Comparison of ENCODE assay signal across 21 cellular contexts in the genomic region with DNA sequence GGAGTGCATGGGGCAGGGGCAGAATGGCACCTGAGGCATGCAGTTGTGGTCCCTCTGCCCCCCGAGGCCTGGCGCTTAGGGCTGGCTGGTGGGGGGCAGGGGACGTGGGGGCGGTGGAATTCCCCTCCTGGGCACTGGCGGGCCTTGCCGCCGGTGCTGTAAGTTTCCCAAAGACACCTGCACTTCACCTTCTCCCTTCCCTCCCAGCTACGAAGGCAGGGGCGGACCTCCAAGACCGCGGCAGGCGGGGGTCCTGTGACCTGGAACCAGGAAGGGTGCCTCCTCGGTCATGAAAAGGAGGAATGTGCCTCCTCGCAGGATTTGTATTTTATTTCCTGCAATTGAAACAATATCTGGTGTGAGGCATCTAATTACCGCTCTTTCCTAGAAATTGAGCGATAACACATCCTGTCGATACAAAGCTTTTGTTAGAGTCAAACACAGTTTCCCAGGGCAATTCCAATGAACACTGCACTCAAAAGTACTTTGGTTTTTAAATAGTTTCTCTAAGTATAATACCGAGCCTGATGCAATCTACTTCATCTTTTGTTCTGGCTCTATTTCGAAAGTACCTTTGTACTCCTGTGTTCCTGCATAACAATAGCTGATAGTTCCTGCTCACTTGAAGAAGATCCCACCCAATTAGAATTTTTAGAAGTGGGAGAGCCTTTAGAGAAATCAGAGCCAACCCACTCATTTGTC. TPM values are rescaled to one million over a fixed set of nuclear protein-coding genes. Genes with fewer than 3 reads are reported as not detected.
"Had no signal": no experiment of that assay in that cellular context is flagged by ENCODE, and none has a peak within 500 bp of the region (broad histone marks: within the 10 kb centered on the region; RNA-seq: fewer than 3 reads in every experiment).

No MANE protein-coding gene starts in this region.

- H3K27ac ChIP-seq: ovary, sigmoid colon, spleen, thyroid gland had no signal

- H3K27me3 ChIP-seq: ovary, thyroid gland had no signal

- H3K36me3 ChIP-seq: ovary, sigmoid colon, spleen, thyroid gland had no signal

- H3K4me3 ChIP-seq: ovary, sigmoid colon, spleen, thyroid gland had no signal

- ATAC-seq: activated CD8-positive, alpha-beta T cell treated with anti-CD3 and anti-CD28 coated beads for 36 hours; esophagus mucosa; naive thymus-derived CD4-positive, alpha-beta T cell; stimulated activated naive B cell treated with anti-CD40 and anti-IgM and Interleukin-4, amounts not matched to agents 10 μg/mL and 1 μg/mL and 100 μg/mL, for 72 hours had no signal

- H3K4me1 ChIP-seq: sigmoid colon, spleen, thyroid gland had no signal

- DNase-seq: activated CD4-positive, alpha-beta T cell treated with anti-CD3 and anti-CD28 coated beads, Interleukin-2, amount 10 ng/mL, durations not matched to agents 24 days and 14 days; activated CD8-positive, alpha-beta T cell treated with anti-CD3 and anti-CD28 coated beads for 36 hours; activated naive CD4-positive, alpha-beta T cell treated with Interleukin-2 at 50 U/mL for 16 hours; activated naive CD8-positive, alpha-beta T cell treated with anti-CD3 and anti-CD28 coated beads, Interleukin-2, amount 10 ng/mL, durations not matched to agents 7 days and 5 days; activated T-cell treated with anti-CD3 and anti-CD28 coated beads, Interleukin-2, amount 50 U/mL, for 1 hour; central memory CD4-positive, alpha-beta T cell; effector CD8-positive, alpha-beta T cell; immature natural killer cell; kidney glomerular epithelial cell; mesenchymal stem cell; naive thymus-derived CD4-positive, alpha-beta T cell; ovary; sigmoid colon; spleen; stimulated activated CD4-positive, alpha-beta T cell treated with anti-CD3 and anti-CD28 coated beads, Interleukin-4, amount 100 ng/mL, for 4 hours; stimulated activated naive B cell treated with anti-CD40 and anti-IgM and Interleukin-4, amounts not matched to agents 10 μg/mL and 1 μg/mL and 100 μg/mL, for 72 hours; T1000; thyroid gland had no signal

- H3K9me3 ChIP-seq: ovary, thyroid gland had no signal

RNA-seq across cellular contexts. Expression of a gene that starts 12.3 kb away (rescaled TPM):
- total RNA-seq: activated CD4-positive, alpha-beta T cell treated with anti-CD3 and anti-CD28 coated beads, Interleukin-2, amount 10 ng/mL, durations not matched to agents 24 days and 14 days; activated naive CD8-positive, alpha-beta T cell treated with anti-CD3 and anti-CD28 coated beads, Interleukin-2, amount 10 ng/mL, durations not matched to agents 7 days and 5 days; activated T-helper 2 cell treated with anti-CD3 and anti-CD28 coated beads, Interferon-gamma antibody, Interleukin-2, Interleukin-4, amounts not matched to agents 10 μg/mL and 5 μg/mL and 100 μg/mL, durations not matched to agents 14 hours and 24 hours and 36 hours; naive thymus-derived CD4-positive, alpha-beta T cell; T-helper 1 cell treated with Interleukin-12 subunit alpha and Interleukin-12 subunit beta and Interleukin-4 antibody, amounts not matched to agents 30 ng/mL and 1 ng/mL, for 36 hours had no signal
- polyA plus RNA-seq: immature natural killer cell; naive thymus-derived CD4-positive, alpha-beta T cell had no signal
